Comparison of ENCODE assay signal across 23 cellular contexts in genomic region chr12:56414401-56414800, GRCh38. TPM values are rescaled to one million over a fixed set of nuclear protein-coding genes. Genes with fewer than 3 reads are reported as not detected.
"Had no signal": no experiment of that assay in that cellular context is flagged by ENCODE, and none has a peak within 500 bp of the region (broad histone marks: within the 10 kb centered on the region; RNA-seq: fewer than 3 reads in every experiment).

No MANE protein-coding gene starts in this region.

- H3K9me3 Mint-ChIP-seq: IgD-negative memory B cell had no signal

- H3K4me3 Mint-ChIP-seq: IgD-negative memory B cell had no signal

- H3K9me3 ChIP-seq: SK-N-SH had no signal

- H3K27me3 Mint-ChIP-seq: IgD-negative memory B cell had no signal

- DNase-seq: KBM-7, MV-4-11, NCI-H1048, NCI-H1105, NCI-H1417, NCI-H1436 treated with DMSO at 0.1 percent for 48 hours, NCI-H1694, NCI-H187 treated with DMSO at 0.1 percent for 48 hours, NCI-H2029 treated with DMSO at 0.1 percent for 48 hours, NCI-H2227 treated with DMSO at 0.1 percent for 48 hours, NCI-H524, NCI-H526 treated with DMSO at 0.1 percent for 48 hours, NCI-H748 treated with DMSO at 0.1 percent for 48 hours, Right ventricle myocardium superior, RPMI8226, SIG-M5, SK-N-SH had no signal

- H3K27ac ChIP-seq: HL-60 had no signal

RNA-seq across cellular contexts. Expression of gene MIP, which starts 40.1 kb away (rescaled TPM):
- total RNA-seq: LHCN-M2, MCF 10A, NCI-H460, Right ventricle myocardium superior, SK-MEL-5 had no signal
- polyA plus RNA-seq: IgD-negative memory B cell, SK-N-SH had no signal

RNA-seq across cellular contexts. Expression of gene APOF, which starts 51.7 kb away (rescaled TPM):
- total RNA-seq: LHCN-M2, MCF 10A, NCI-H460, Right ventricle myocardium superior, SK-MEL-5 had no signal
- polyA plus RNA-seq: IgD-negative memory B cell, SK-N-SH had no signal
